Comparison of ENCODE assay signal across 10 cellular contexts in the genomic region with DNA sequence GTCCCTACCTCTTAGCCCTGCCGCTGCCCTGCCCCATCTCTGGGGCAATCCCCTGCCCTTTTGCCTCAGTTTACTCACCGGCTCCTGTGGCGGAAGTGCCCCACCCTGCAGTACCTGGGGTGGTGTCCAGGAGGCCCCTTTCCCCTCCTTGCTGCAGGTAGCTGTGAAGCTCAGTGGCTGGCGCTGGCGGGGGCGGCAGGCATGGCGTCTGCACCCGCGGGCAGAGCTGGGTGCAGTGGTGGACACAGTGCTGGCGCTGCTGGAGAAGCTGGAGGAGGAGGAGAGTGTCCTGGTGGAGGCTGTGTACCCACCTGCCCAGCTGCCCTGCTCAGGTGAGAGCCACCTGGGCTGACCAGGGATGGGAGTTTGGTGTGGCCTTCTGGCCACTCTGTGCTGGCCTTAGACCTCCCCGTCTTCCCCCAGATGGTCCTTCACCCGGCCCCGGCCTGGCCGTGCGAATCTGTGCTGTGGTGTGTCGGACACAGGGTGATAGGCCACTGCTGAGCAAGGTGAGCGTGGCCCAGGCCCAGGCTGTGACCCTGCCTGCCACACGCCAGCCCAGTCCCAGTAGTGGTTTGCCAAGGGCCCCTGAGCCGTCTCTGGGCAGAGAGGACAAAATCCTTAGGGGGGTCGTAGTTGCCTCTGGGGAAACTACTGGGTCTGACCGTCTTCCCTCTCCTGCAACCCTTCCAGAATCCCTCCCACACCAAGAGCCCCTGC. TPM values are rescaled to one million over a fixed set of nuclear protein-coding genes. Genes with fewer than 3 reads are reported as not detected.
A peak's percentile ranks its signal among the peaks of the same experiment; 100 is the strongest.
DNase-seq lines count a peak whose midpoint lies in the region; ATAC-seq and TF ChIP-seq lines count a peak whose summit lies in the region.
"Had no signal": no experiment of that assay in that cellular context is flagged by ENCODE, and none has a peak within 500 bp of the region (broad histone marks: within the 10 kb centered on the region; RNA-seq: fewer than 3 reads in every experiment).

No MANE protein-coding gene starts in this region.

- H3K36me3 ChIP-seq in transverse colon, result no peaks in the 10 kb centered on the region
- H3K36me3 ChIP-seq: cardiac muscle cell had no signal

- H3K27ac Mint-ChIP-seq in activated naive CD4-positive, alpha-beta T cell treated with anti-CD3 and anti-CD28 coated beads, Interleukin-2, amount 10 ng/mL, durations not matched to agents 7 days and 5 days, result peak overlapping the region; percentile 65
- peak overlapping the region; percentile 51 for H3K27ac Mint-ChIP-seq in activated CD4-positive, alpha-beta memory T cell treated with anti-CD3 and anti-CD28 coated beads for 36 hours
- H3K27ac Mint-ChIP-seq in memory B cell, result peak overlapping the region; percentile 78

- H3K27ac ChIP-seq in temporal lobe (ENCODE audit: low read depth, low read length), result peak overlapping the region; percentile 81
- H3K27ac ChIP-seq in transverse colon, result peak overlapping the region in 1 of 4 donors; percentile 91

- CTCF ChIA-PET in activated naive CD4-positive, alpha-beta T cell treated with anti-CD3 and anti-CD28 coated beads, Interleukin-2, amount 10 ng/mL, durations not matched to agents 7 days and 5 days (lab: Charles Lee), result interaction anchor here (1.1 to 2.4 kb wide), 3 partner anchors 11 to 19 kb away, joined by 3 to 9 read pairs (median 6); partner anchors contain the start of genes PPP1CA and PTPRCAP
- CTCF ChIA-PET in activated CD4-positive, alpha-beta memory T cell treated with anti-CD3 and anti-CD28 coated beads for 36 hours (lab: Charles Lee), result interaction anchor here (0.9 to 2.3 kb wide), 6 partner anchors 12 to 68 kb away, joined by 3 to 6 read pairs (median 4); no protein-coding TSS in a partner anchor

- in situ Hi-C loops in transverse colon (cut with MboI; ENCODE audit: low pct_ligation_motif_present in 1 of 4, low pct_unique_long_range_greater_than_20kb in 1 of 4, low sequenced_read_pairs in 3 of 4), result no loop called here

- H3K36me3 Mint-ChIP-seq in activated naive CD4-positive, alpha-beta T cell treated with anti-CD3 and anti-CD28 coated beads, Interleukin-2, amount 10 ng/mL, durations not matched to agents 7 days and 5 days, result no peaks in the 10 kb centered on the region
- no peaks in the 10 kb centered on the region for H3K36me3 Mint-ChIP-seq in activated CD4-positive, alpha-beta memory T cell treated with anti-CD3 and anti-CD28 coated beads for 36 hours
- no peaks in the 10 kb centered on the region for H3K36me3 Mint-ChIP-seq in memory B cell

- TF ChIP-seq CTCF in transverse colon (IDR thresholded peaks at IDR 0.05), result no peak

- H3K4me3 ChIP-seq in transverse colon, result no peak overlapping the region

- H3K4me1 Mint-ChIP-seq in activated naive CD4-positive, alpha-beta T cell treated with anti-CD3 and anti-CD28 coated beads, Interleukin-2, amount 10 ng/mL, durations not matched to agents 7 days and 5 days, result peaks cover 62% of the 10 kb centered on the region
- H3K4me1 Mint-ChIP-seq in activated CD4-positive, alpha-beta memory T cell treated with anti-CD3 and anti-CD28 coated beads for 36 hours (ENCODE audit: low read depth), result peaks cover 43% of the 10 kb centered on the region
- H3K4me1 Mint-ChIP-seq in memory B cell, result peaks cover 44% of the 10 kb centered on the region

- H3K27me3 ChIP-seq in transverse colon, result peaks cover 10% of the 10 kb centered on the region

- H3K4me3 Mint-ChIP-seq in activated naive CD4-positive, alpha-beta T cell treated with anti-CD3 and anti-CD28 coated beads, Interleukin-2, amount 10 ng/mL, durations not matched to agents 7 days and 5 days, result peak overlapping the region; percentile 76
- H3K4me3 Mint-ChIP-seq in activated CD4-positive, alpha-beta memory T cell treated with anti-CD3 and anti-CD28 coated beads for 36 hours, result peak overlapping the region; percentile 74
- peak overlapping the region; percentile 87 for H3K4me3 Mint-ChIP-seq in memory B cell

- ATAC-seq in memory B cell (ENCODE audit: low read depth) (no peak), HG02870 (IDR thresholded peaks at IDR 0.05; ENCODE audit: unreplicated experiment) (no peak)

- POLR2A ChIA-PET in activated CD4-positive, alpha-beta memory T cell treated with anti-CD3 and anti-CD28 coated beads for 36 hours (lab: Charles Lee), result interaction anchor here (0.8 to 1.9 kb wide), 10 partner anchors 8 to 65 kb away, joined by 3 to 21 read pairs (median 5); partner anchors contain the start of genes PPP1CA, PTPRCAP, RPS6KB2 and TMEM134

- peaks cover 13 to 42% (median 29%) of the 10 kb centered on the region in 4 donors for H3K4me1 ChIP-seq in transverse colon

- H3K9me3 ChIP-seq in transverse colon, result no peaks in the 10 kb centered on the region

- no peak for DNase-seq in activated naive CD4-positive, alpha-beta T cell treated with anti-CD3 and anti-CD28 coated beads, Interleukin-2, amount 10 ng/mL, durations not matched to agents 7 days and 5 days
- no peak for DNase-seq in activated naive CD4-positive, alpha-beta T cell (lab: John Stamatoyannopoulos, UW)
- DNase-seq in activated CD4-positive, alpha-beta memory T cell treated with anti-CD3 and anti-CD28 coated beads for 36 hours, result no peak
- DNase-seq in memory B cell (ENCODE audit: low spot score in 2 of 2), result no peak
- DNase-seq in NCI-H69 (lab: John Stamatoyannopoulos, UW), result no peak
- DNase-seq in transverse colon, result no peak

- H3K9me3 Mint-ChIP-seq in activated naive CD4-positive, alpha-beta T cell treated with anti-CD3 and anti-CD28 coated beads, Interleukin-2, amount 10 ng/mL, durations not matched to agents 7 days and 5 days, result no peaks in the 10 kb centered on the region
- H3K9me3 Mint-ChIP-seq in activated CD4-positive, alpha-beta memory T cell treated with anti-CD3 and anti-CD28 coated beads for 36 hours, result no peaks in the 10 kb centered on the region
- no peaks in the 10 kb centered on the region for H3K9me3 Mint-ChIP-seq in memory B cell

- WGBS in transverse colon (ENCODE audit: low coverage in 1 of 2), 2 donors, result 91% methylated on average over 21 of the region's 21 CpGs; no CpG with 5 or more reads in 1 of the 2 donors

- intact Hi-C loops in activated CD4-positive, alpha-beta memory T cell treated with anti-CD3 and anti-CD28 coated beads for 36 hours (cut with micrococcal nuclease), result loop anchor here (1.0 to 2.0 kb wide), 2 partner anchors 9 to 17 kb away; partner anchors contain the start of gene RPS6KB2
- intact Hi-C loops in transverse colon (cut with DNase I; ENCODE audit: low total_unique reads), result no loop called here

- TF ChIP-seq POLR2A in transverse colon (IDR thresholded peaks at IDR 0.05), result no peak

- TF ChIP-seq EP300 in transverse colon (IDR thresholded peaks at IDR 0.05; ENCODE audit: low read depth), result no peak

- H3K27me3 Mint-ChIP-seq in activated naive CD4-positive, alpha-beta T cell treated with anti-CD3 and anti-CD28 coated beads, Interleukin-2, amount 10 ng/mL, durations not matched to agents 7 days and 5 days, result peaks cover 43% of the 10 kb centered on the region
- H3K27me3 Mint-ChIP-seq in activated CD4-positive, alpha-beta memory T cell treated with anti-CD3 and anti-CD28 coated beads for 36 hours, result no peaks in the 10 kb centered on the region
- no peaks in the 10 kb centered on the region for H3K27me3 Mint-ChIP-seq in memory B cell

RNA-seq across cellular contexts. Expression of gene CARNS1, which starts 4.0 kb away (rescaled TPM):
- total RNA-seq in activated CD4-positive, alpha-beta memory T cell treated with anti-CD3 and anti-CD28 coated beads for 36 hours, result 1 to 10 TPM; 2.3 to 3.3 TPM
- total RNA-seq in temporal lobe, result 0.25 TPM
- 1 to 10 TPM in 1 of 4 donors, under 1 TPM in 3; 0.27 to 4.4 (median 0.43) TPM for total RNA-seq in transverse colon
- total RNA-seq: fibroblast of villous mesenchyme had no signal

RNA-seq across cellular contexts. Expression of gene RPS6KB2, which starts 8.8 kb away (rescaled TPM):
- 10 to 100 TPM; 57.4 to 57.5 TPM for total RNA-seq in activated CD4-positive, alpha-beta memory T cell treated with anti-CD3 and anti-CD28 coated beads for 36 hours
- 15.7 TPM for total RNA-seq in temporal lobe
- 100 to 1,000 TPM in 1 of 4 donors, 10 to 100 TPM in 3; 53.5 to 108 (median 75.9) TPM for total RNA-seq in transverse colon

RNA-seq across cellular contexts. Expression of gene TBC1D10C, which starts 15.6 kb away (rescaled TPM):
- total RNA-seq in activated CD4-positive, alpha-beta memory T cell treated with anti-CD3 and anti-CD28 coated beads for 36 hours, result 100 to 1,000 TPM; 123 to 126 TPM
- total RNA-seq in temporal lobe (0.25 TPM), transverse colon (10 to 100 TPM in 2 of 4 donors, 1 to 10 TPM in 2; 1.2 to 17.2 (median 7.4) TPM)
- total RNA-seq: cardiac muscle cell, fibroblast of villous mesenchyme had no signal

RNA-seq across cellular contexts. Expression of gene PPP1CA, which starts 17.8 kb away (rescaled TPM):
- 100 to 1,000 TPM; 261 to 267 TPM for total RNA-seq in activated CD4-positive, alpha-beta memory T cell treated with anti-CD3 and anti-CD28 coated beads for 36 hours
- 46.0 TPM for total RNA-seq in temporal lobe
- 100 to 1,000 TPM in 3 of 4 donors, 10 to 100 TPM in 1; 83.0 to 251 (median 163) TPM for total RNA-seq in transverse colon

RNA-seq across cellular contexts. Expression of gene PTPRCAP, which starts 18.0 kb away (rescaled TPM):
- 10 to 100 TPM; 93.5 to 97.4 TPM for total RNA-seq in activated CD4-positive, alpha-beta memory T cell treated with anti-CD3 and anti-CD28 coated beads for 36 hours
- total RNA-seq in temporal lobe, result not detected
- total RNA-seq in transverse colon, result 10 to 100 TPM; 13.2 to 78.9 (median 53.9) TPM
- total RNA-seq: fibroblast of villous mesenchyme had no signal

Comparison
In these comparisons a context has a peak if more than half of its experiments do, and no peak if none do; other contexts are left out.
1. RNA of gene TBC1D10C, which starts 15.6 kb away (total RNA-seq): 123 to 126 TPM in activated CD4-positive, alpha-beta memory T cell treated with anti-CD3 and anti-CD28 coated beads for 36 hours; 1.2 to 17.2 TPM in transverse colon and 0.25 TPM in temporal lobe (single experiment); every median in the first group is over 4 times any median in the second.
2. Peak in every context shown above with its lines, with median percentiles within 50 percentile points of each other: H3K27ac Mint-ChIP-seq and H3K4me3 Mint-ChIP-seq.